In the genomic region with DNA sequence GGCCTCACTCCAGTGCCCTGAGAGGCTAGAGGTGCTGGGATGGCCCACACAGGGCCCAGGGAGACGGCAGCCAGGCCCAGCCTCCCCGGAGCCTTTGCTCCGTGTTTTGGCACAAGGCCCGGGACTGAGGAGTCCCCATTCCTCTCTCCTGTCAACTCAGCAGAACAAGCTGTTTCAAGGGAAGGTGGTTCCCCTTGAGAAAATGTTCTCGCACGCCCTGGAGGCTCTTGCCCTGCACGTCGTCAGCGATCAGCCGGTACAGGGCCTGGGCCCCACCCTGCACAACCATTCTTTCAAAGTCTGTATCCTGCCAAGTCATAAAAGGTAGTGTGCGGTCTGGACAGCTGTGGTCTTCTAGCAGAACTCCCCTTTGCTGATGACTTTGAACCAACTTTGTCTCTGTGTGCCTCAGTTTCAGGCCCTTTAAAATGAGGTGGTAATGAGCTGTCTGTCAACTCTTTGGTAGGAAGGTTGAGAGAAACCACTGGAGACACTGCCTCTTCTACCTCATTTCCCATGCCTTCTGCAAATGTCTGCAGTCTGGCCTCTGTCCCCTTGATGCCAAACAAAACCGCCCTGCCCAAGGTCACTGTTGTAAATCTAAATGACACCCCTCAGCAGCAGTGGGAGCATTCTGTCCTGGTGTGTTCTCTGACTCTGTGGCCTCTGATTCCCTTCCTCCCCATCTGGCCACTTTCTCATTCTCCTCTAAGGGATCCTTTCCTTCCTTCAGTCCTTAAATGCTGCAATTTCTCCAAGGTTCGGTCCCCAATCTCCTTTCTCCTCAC, we compare ENCODE assay signal across 9 cellular contexts.
A peak's percentile ranks its signal among the peaks of the same experiment; 100 is the strongest.
DNase-seq lines count a peak whose midpoint lies in the region; ATAC-seq, FAIRE-seq and TF ChIP-seq lines count a peak whose summit lies in the region.
"Had no signal": no experiment of that assay in that cellular context is flagged by ENCODE, and none has a peak within 500 bp of the region (broad histone marks: within the 10 kb centered on the region; RNA-seq: fewer than 3 reads in every experiment).

No MANE protein-coding gene starts in this region.

- no peaks in the 10 kb centered on the region for H3K36me3 Mint-ChIP-seq in nephron progenitor cell (ENCODE audit: low read depth)

- H3K4me3 Mint-ChIP-seq in nephron progenitor cell = peak overlapping the region; percentile 4
- H3K4me3 Mint-ChIP-seq: stimulated activated naive CD8-positive, alpha-beta T cell treated with anti-CD3 and anti-CD28 coated beads, Interleukin-15, Interleukin-2, amounts not matched to agents 100 ng/mL and 50 ng/mL, for 24 hours had no signal

- FAIRE-seq in H54 (lab: Jason Lieb, UNC) = no peak

- peaks cover 30% of the 10 kb centered on the region for H3K4me1 Mint-ChIP-seq in nephron progenitor cell

- DNase-seq in GM10266 (ENCODE audit: extremely low spot score) = peak; percentile 33
- DNase-seq in NOMO-1 treated with DMSO at 0.1 percent for 48 hours (lab: John Stamatoyannopoulos, UW; ENCODE audit: unreplicated experiment) = peak; percentile 51
- peak; percentile 88 for DNase-seq in choroid plexus epithelial cell (ENCODE audit: low read depth)
- DNase-seq in nephron progenitor cell = no peak
- DNase-seq in NCI-H1048 (lab: John Stamatoyannopoulos, UW) = no peak
- no peak for DNase-seq in effector CD4-positive, alpha-beta T cell
- no peak for DNase-seq in H54 (ENCODE audit: insufficient read length, low spot score)

- H3K4me3 ChIP-seq in choroid plexus epithelial cell (ENCODE audit: low read depth, low read length) = no peak overlapping the region

- peak overlapping the region; percentile 55 for H3K27ac Mint-ChIP-seq in nephron progenitor cell
- H3K27ac Mint-ChIP-seq: stimulated activated naive CD8-positive, alpha-beta T cell treated with anti-CD3 and anti-CD28 coated beads, Interleukin-15, Interleukin-2, amounts not matched to agents 100 ng/mL and 50 ng/mL, for 24 hours had no signal

- H3K9me3 Mint-ChIP-seq in nephron progenitor cell = no peaks in the 10 kb centered on the region
- H3K9me3 Mint-ChIP-seq: stimulated activated naive CD8-positive, alpha-beta T cell treated with anti-CD3 and anti-CD28 coated beads, Interleukin-15, Interleukin-2, amounts not matched to agents 100 ng/mL and 50 ng/mL, for 24 hours had no signal

- TF ChIP-seq CTCF in GM10266 (IDR thresholded peaks at IDR 0.05; ENCODE audit: control insufficient read depth, insufficient read depth, low read depth, missing control alignments) (no peak), choroid plexus epithelial cell (conservative IDR thresholded peaks at IDR 0.05; ENCODE audit: low read depth, low read length) (no peak), nephron progenitor cell (IDR thresholded peaks at IDR 0.05) (no peak)

- no peak for TF ChIP-seq POLR2A in H54 (IDR thresholded peaks at IDR 0.05; ENCODE audit: low read depth, low read length)

- H3K27me3 Mint-ChIP-seq in nephron progenitor cell (ENCODE audit: low read depth, poor library complexity) = peaks cover 4% of the 10 kb centered on the region
- H3K27me3 Mint-ChIP-seq: stimulated activated naive CD8-positive, alpha-beta T cell treated with anti-CD3 and anti-CD28 coated beads, Interleukin-15, Interleukin-2, amounts not matched to agents 100 ng/mL and 50 ng/mL, for 24 hours had no signal

- ATAC-seq in GM21737 (IDR thresholded peaks at IDR 0.05; ENCODE audit: unreplicated experiment) = peak; percentile 94

Comparison
In these comparisons a context has a peak if more than half of its experiments do, and no peak if none do; other contexts are left out.
1. DNase-seq: peak in GM10266 (single experiment), NOMO-1 treated with DMSO at 0.1 percent for 48 hours (single experiment) and choroid plexus epithelial cell (single experiment); none in nephron progenitor cell (single experiment), NCI-H1048 (single experiment), effector CD4-positive, alpha-beta T cell (single experiment) and H54 (single experiment).